Comparison of ENCODE assay signal across 1 cellular context in genomic region chr14:52948039-52948438, GRCh38.
TF ChIP-seq lines count a peak whose summit lies in the region.

No MANE protein-coding gene starts in this region.

TF ChIP-seq in HepG2, 621 proteins besides CTCF, POLR2A, EP300 and RAD21 (continued from another document and continues in another):
- TF ChIP-seq, protein P1, sequence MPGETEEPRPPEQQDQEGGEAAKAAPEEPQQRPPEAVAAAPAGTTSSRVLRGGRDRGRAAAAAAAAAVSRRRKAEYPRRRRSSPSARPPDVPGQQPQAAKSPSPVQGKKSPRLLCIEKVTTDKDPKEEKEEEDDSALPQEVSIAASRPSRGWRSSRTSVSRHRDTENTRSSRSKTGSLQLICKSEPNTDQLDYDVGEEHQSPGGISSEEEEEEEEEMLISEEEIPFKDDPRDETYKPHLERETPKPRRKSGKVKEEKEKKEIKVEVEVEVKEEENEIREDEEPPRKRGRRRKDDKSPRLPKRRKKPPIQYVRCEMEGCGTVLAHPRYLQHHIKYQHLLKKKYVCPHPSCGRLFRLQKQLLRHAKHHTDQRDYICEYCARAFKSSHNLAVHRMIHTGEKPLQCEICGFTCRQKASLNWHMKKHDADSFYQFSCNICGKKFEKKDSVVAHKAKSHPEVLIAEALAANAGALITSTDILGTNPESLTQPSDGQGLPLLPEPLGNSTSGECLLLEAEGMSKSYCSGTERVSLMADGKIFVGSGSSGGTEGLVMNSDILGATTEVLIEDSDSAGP (CRISPR knock-in tag; IDR thresholded peaks at IDR 0.05; ENCODE audit: borderline replicate concordance): no peak
- TF ChIP-seq ZSCAN31 (CRISPR knock-in tag; IDR thresholded peaks at IDR 0.05; ENCODE audit: low read depth) (no peak), SATB2 (CRISPR knock-in tag; IDR thresholded peaks at IDR 0.05) (0 out of 2 replicates have a peak, but pooled peaks have one; percentile 47), KLF12 (CRISPR knock-in tag; IDR thresholded peaks at IDR 0.05; ENCODE audit: borderline replicate concordance) (no peak), ZNF614 (CRISPR knock-in tag; IDR thresholded peaks at IDR 0.05; ENCODE audit: borderline replicate concordance) (no peak), JDP2 (CRISPR knock-in tag; IDR thresholded peaks at IDR 0.05; ENCODE audit: borderline replicate concordance) (no peak), MLLT10 (CRISPR knock-in tag; IDR thresholded peaks at IDR 0.05) (no peak), SALL1 (CRISPR knock-in tag; IDR thresholded peaks at IDR 0.05) (peak; percentile 60; the same call in 1 of the 2 replicates), ZNF281 (CRISPR knock-in tag; IDR thresholded peaks at IDR 0.05; ENCODE audit: borderline replicate concordance) (0 out of 2 replicates have a peak, but pooled peaks have one; percentile 17), IRF2 (CRISPR knock-in tag; IDR thresholded peaks at IDR 0.05) (0 out of 2 replicates have a peak, but pooled peaks have one; percentile 51), ZNF781 (CRISPR knock-in tag; IDR thresholded peaks at IDR 0.05; ENCODE audit: borderline replicate concordance, not compliant biosample characterization) (no peak), CSRNP1 (CRISPR knock-in tag; IDR thresholded peaks at IDR 0.05) (no peak), ZNF784 (CRISPR knock-in tag; IDR thresholded peaks at IDR 0.05; ENCODE audit: borderline replicate concordance) (no peak), PAF1 (CRISPR knock-in tag; IDR thresholded peaks at IDR 0.05) (no peak), SNRNP70 (IDR thresholded peaks at IDR 0.05; ENCODE audit: low read depth, low read length) (no peak), HNF4G (IDR thresholded peaks at IDR 0.05; ENCODE audit: borderline replicate concordance, low read depth, low read length) (peak; percentile 88), HNF4G (CRISPR knock-in tag; IDR thresholded peaks at IDR 0.05; ENCODE audit: borderline replicate concordance, low read depth) (peak; percentile 72; the same call in 1 of the 2 replicates), ETV5 (CRISPR knock-in tag; IDR thresholded peaks at IDR 0.05; ENCODE audit: borderline replicate concordance) (no peak; the same call in 1 of the 2 replicates), REXO4 (CRISPR knock-in tag; IDR thresholded peaks at IDR 0.05; ENCODE audit: borderline replicate concordance) (no peak), ZIK1 (CRISPR knock-in tag; IDR thresholded peaks at IDR 0.05; ENCODE audit: borderline replicate concordance, low read depth) (no peak), ZNF282 (IDR thresholded peaks at IDR 0.05; ENCODE audit: partially characterized antibody) (no peak), NPAS2 (CRISPR knock-in tag; IDR thresholded peaks at IDR 0.05; ENCODE audit: borderline replicate concordance) (no peak), FOSL2 (CRISPR knock-in tag; IDR thresholded peaks at IDR 0.05) (peak; percentile 74), FOSL1 (CRISPR knock-in tag; IDR thresholded peaks at IDR 0.05; ENCODE audit: borderline replicate concordance) (no peak), FOXP1 (IDR thresholded peaks at IDR 0.05) (no peak), FOXP1 (CRISPR knock-in tag; IDR thresholded peaks at IDR 0.05) (peak; percentile 33; the same call in 1 of the 2 replicates), RARA (CRISPR knock-in tag; IDR thresholded peaks at IDR 0.05) (peak; percentile 82), DZIP1 (CRISPR knock-in tag; IDR thresholded peaks at IDR 0.05) (no peak), PRDM15 (CRISPR knock-in tag; IDR thresholded peaks at IDR 0.05) (no peak), ZNF747 (CRISPR knock-in tag; IDR thresholded peaks at IDR 0.05; ENCODE audit: borderline replicate concordance) (no peak; the same call in 1 of the 2 replicates), ZNF7 (CRISPR knock-in tag; IDR thresholded peaks at IDR 0.05) (no peak), ZNF446 (CRISPR knock-in tag; IDR thresholded peaks at IDR 0.05) (no peak), ZNF556 (CRISPR knock-in tag; IDR thresholded peaks at IDR 0.05; ENCODE audit: borderline replicate concordance) (peak; percentile 40; the same call in 1 of the 2 replicates), FOXK1 (CRISPR knock-in tag; IDR thresholded peaks at IDR 0.05; ENCODE audit: borderline replicate concordance, low read depth) (no peak), ZNF550 (CRISPR knock-in tag; IDR thresholded peaks at IDR 0.05; ENCODE audit: borderline replicate concordance) (no peak), MTF2 (CRISPR knock-in tag; IDR thresholded peaks at IDR 0.05; ENCODE audit: borderline replicate concordance) (no peak), GLI4 (CRISPR knock-in tag; IDR thresholded peaks at IDR 0.05; ENCODE audit: borderline replicate concordance) (no peak), CCDC6 (CRISPR knock-in tag; IDR thresholded peaks at IDR 0.05) (no peak), STAG1 (CRISPR knock-in tag; IDR thresholded peaks at IDR 0.05) (0 out of 2 replicates have a peak, but pooled peaks have one; percentile 7), ZBTB8A (CRISPR knock-in tag; IDR thresholded peaks at IDR 0.05; ENCODE audit: borderline replicate concordance, low read depth) (no peak)
- TF ChIP-seq, protein P2, sequence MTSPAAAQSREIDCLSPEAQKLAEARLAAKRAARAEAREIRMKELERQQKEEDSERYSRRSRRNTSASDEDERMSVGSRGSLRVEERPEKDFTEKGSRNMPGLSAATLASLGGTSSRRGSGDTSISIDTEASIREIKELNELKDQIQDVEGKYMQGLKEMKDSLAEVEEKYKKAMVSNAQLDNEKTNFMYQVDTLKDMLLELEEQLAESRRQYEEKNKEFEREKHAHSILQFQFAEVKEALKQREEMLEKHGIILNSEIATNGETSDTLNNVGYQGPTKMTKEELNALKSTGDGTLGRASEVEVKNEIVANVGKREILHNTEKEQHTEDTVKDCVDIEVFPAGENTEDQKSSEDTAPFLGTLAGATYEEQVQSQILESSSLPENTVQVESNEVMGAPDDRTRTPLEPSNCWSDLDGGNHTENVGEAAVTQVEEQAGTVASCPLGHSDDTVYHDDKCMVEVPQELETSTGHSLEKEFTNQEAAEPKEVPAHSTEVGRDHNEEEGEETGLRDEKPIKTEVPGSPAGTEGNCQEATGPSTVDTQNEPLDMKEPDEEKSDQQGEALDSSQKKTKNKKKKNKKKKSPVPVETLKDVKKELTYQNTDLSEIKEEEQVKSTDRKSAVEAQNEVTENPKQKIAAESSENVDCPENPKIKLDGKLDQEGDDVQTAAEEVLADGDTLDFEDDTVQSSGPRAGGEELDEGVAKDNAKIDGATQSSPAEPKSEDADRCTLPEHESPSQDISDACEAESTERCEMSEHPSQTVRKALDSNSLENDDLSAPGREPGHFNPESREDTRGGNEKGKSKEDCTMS (CRISPR knock-in tag; conservative IDR thresholded peaks at IDR 0.05): no peak
- TF ChIP-seq, protein P3, sequence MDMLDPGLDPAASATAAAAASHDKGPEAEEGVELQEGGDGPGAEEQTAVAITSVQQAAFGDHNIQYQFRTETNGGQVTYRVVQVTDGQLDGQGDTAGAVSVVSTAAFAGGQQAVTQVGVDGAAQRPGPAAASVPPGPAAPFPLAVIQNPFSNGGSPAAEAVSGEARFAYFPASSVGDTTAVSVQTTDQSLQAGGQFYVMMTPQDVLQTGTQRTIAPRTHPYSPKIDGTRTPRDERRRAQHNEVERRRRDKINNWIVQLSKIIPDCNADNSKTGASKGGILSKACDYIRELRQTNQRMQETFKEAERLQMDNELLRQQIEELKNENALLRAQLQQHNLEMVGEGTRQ (IDR thresholded peaks at IDR 0.05; ENCODE audit: low read depth, low read length): no peak
- TF ChIP-seq, protein P3 (CRISPR knock-in tag; IDR thresholded peaks at IDR 0.05; ENCODE audit: borderline replicate concordance): no peak
- TF ChIP-seq, protein P4, sequence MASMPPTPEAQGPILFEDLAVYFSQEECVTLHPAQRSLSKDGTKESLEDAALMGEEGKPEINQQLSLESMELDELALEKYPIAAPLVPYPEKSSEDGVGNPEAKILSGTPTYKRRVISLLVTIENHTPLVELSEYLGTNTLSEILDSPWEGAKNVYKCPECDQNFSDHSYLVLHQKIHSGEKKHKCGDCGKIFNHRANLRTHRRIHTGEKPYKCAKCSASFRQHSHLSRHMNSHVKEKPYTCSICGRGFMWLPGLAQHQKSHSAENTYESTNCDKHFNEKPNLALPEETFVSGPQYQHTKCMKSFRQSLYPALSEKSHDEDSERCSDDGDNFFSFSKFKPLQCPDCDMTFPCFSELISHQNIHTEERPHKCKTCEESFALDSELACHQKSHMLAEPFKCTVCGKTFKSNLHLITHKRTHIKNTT (CRISPR knock-in tag; IDR thresholded peaks at IDR 0.05): no peak
